Comparison of ENCODE assay signal across 18 cellular contexts in genomic region chr6:13274707-13275434, GRCh38. TPM values are rescaled to one million over a fixed set of nuclear protein-coding genes. Genes with fewer than 3 reads are reported as not detected.
A peak's percentile ranks its signal among the peaks of the same experiment; 100 is the strongest.
DNase-seq lines count a peak whose midpoint lies in the region; ATAC-seq, FAIRE-seq and TF ChIP-seq lines count a peak whose summit lies in the region.
"Had no signal": no experiment of that assay in that cellular context is flagged by ENCODE, and none has a peak within 500 bp of the region (broad histone marks: within the 10 kb centered on the region; RNA-seq: fewer than 3 reads in every experiment).

No MANE protein-coding gene starts in this region.

- peaks cover 32% of the 10 kb centered on the region for H3K36me3 Mint-ChIP-seq in stimulated activated memory B cell treated with anti-CD40 and anti-IgM and Interleukin-4, amounts not matched to agents 10 μg/mL and 1 μg/mL and 100 μg/mL, for 72 hours

- H3K27ac ChIP-seq in kidney (ENCODE audit: low read depth in 2 of 2, low read length in 2 of 2): peak overlapping the region; percentile 5 to 8
- H3K27ac ChIP-seq: colonic mucosa, gastroesophageal sphincter had no signal

- H3K4me3 ChIP-seq in NB4 (ENCODE audit: low read depth, low read length): peak overlapping the region; percentile 85
- no peak overlapping the region for H3K4me3 ChIP-seq in kidney (ENCODE audit: low read length in 2 of 2)
- H3K4me3 ChIP-seq: colonic mucosa had no signal

- H3K9me3 Mint-ChIP-seq in stimulated activated memory B cell treated with anti-CD40 and anti-IgM and Interleukin-4, amounts not matched to agents 10 μg/mL and 1 μg/mL and 100 μg/mL, for 72 hours: no peaks in the 10 kb centered on the region
- H3K9me3 Mint-ChIP-seq: activated T-cell treated with anti-CD3 and anti-CD28 coated beads, Interleukin-2, amount 50 U/mL, for 24 hours; T-helper 2 cell treated with Interferon-gamma antibody and Interleukin-4, amounts not matched to agents 5 μg/mL and 100 μg/mL, for 36 hours had no signal

- intact Hi-C loops in kidney (cut with DNase I): no loop called here

- no peak for TF ChIP-seq CTCF in NB4 (IDR thresholded peaks at IDR 0.05; ENCODE audit: low read depth, low read length)
- no peak for TF ChIP-seq CTCF in kidney (IDR thresholded peaks at IDR 0.05; ENCODE audit: borderline replicate concordance, extremely low read depth, insufficient read depth)

- peaks cover 68% of the 10 kb centered on the region for H3K4me1 Mint-ChIP-seq in stimulated activated memory B cell treated with anti-CD40 and anti-IgM and Interleukin-4, amounts not matched to agents 10 μg/mL and 1 μg/mL and 100 μg/mL, for 72 hours

- no peaks in the 10 kb centered on the region for H3K9me3 ChIP-seq in kidney (ENCODE audit: control insufficient read depth in 1 of 2, low read length in 2 of 2)
- H3K9me3 ChIP-seq: colonic mucosa, gastroesophageal sphincter had no signal

- ATAC-seq in stimulated activated memory B cell treated with anti-CD40 and anti-IgM and Interleukin-4, amounts not matched to agents 10 μg/mL and 1 μg/mL and 100 μg/mL, for 72 hours: no peak
- ATAC-seq in GM18517 (IDR thresholded peaks at IDR 0.05; ENCODE audit: unreplicated experiment) (no peak), GM19328 (IDR thresholded peaks at IDR 0.05; ENCODE audit: unreplicated experiment) (no peak)
- ATAC-seq: gastroesophageal sphincter had no signal

- H3K36me3 ChIP-seq in kidney (ENCODE audit: control insufficient read depth in 1 of 2, insufficient read depth in 2 of 2, low read length in 2 of 2): peaks cover 0 to 5% of the 10 kb centered on the region in 2 donors
- H3K36me3 ChIP-seq: colonic mucosa had no signal

- H3K4me3 Mint-ChIP-seq in stimulated activated memory B cell treated with anti-CD40 and anti-IgM and Interleukin-4, amounts not matched to agents 10 μg/mL and 1 μg/mL and 100 μg/mL, for 72 hours: peak overlapping the region; percentile 84

- no peak for FAIRE-seq in kidney (lab: Jason Lieb, UNC)

- peak overlapping the region; percentile 93 for H3K27ac Mint-ChIP-seq in stimulated activated memory B cell treated with anti-CD40 and anti-IgM and Interleukin-4, amounts not matched to agents 10 μg/mL and 1 μg/mL and 100 μg/mL, for 72 hours

- TF ChIP-seq POLR2A in NB4 (IDR thresholded peaks at IDR 0.05; ENCODE audit: extremely low read depth, insufficient read length): no peak

- peak; percentile 45 for DNase-seq in activated effector memory CD4-positive, alpha-beta T cell treated with anti-CD3 and anti-CD28 coated beads, Interleukin-2, amount 50 U/mL, for 16 hours
- DNase-seq in activated effector memory CD4-positive, alpha-beta T cell treated with Interleukin-2 at 50 U/mL for 16 hours: no peak
- DNase-seq in NB4 (ENCODE audit: low read depth): peak; percentile 44
- DNase-seq in kidney: no peak
- DNase-seq in NCI-H2107 treated with DMSO at 0.1 percent for 48 hours (lab: John Stamatoyannopoulos, UW; ENCODE audit: unreplicated experiment): no peak
- DNase-seq: activated CD4-positive, alpha-beta T cell treated with anti-CD3 and anti-CD28 coated beads for 48 hours; colonic mucosa; mesendoderm; NCI-H1436; NCI-H226; NK-92 treated with Interleukin-12 subunit alpha and Interleukin-12 subunit beta, amount 100 ng/mL, for 24 hours; SHP77 treated with DMSO at 0.1 percent for 48 hours had no signal

- H3K27me3 Mint-ChIP-seq in stimulated activated memory B cell treated with anti-CD40 and anti-IgM and Interleukin-4, amounts not matched to agents 10 μg/mL and 1 μg/mL and 100 μg/mL, for 72 hours: no peaks in the 10 kb centered on the region
- H3K27me3 Mint-ChIP-seq: activated T-cell treated with anti-CD3 and anti-CD28 coated beads, Interleukin-2, amount 50 U/mL, for 24 hours had no signal

- peaks cover 0 to 3% of the 10 kb centered on the region in 2 donors for H3K4me1 ChIP-seq in kidney (ENCODE audit: control insufficient read depth in 1 of 2, insufficient read depth in 1 of 2, low read depth in 1 of 2, low read length in 2 of 2)
- H3K4me1 ChIP-seq: colonic mucosa, gastroesophageal sphincter had no signal

- no peak overlapping the region for H3K9ac ChIP-seq in kidney (ENCODE audit: low read length in 2 of 2)

RNA-seq across cellular contexts. Expression of gene TBC1D7, which starts 53.5 kb away (rescaled TPM):
- total RNA-seq in kidney: 12.9 TPM
- polyA plus RNA-seq in kidney (ENCODE audit: insufficient read depth, low read depth, low replicate concordance): 39.4 TPM

Comparison
In these comparisons a context has a peak if more than half of its experiments do, and no peak if none do; other contexts are left out.
1. DNase-seq: peak in activated effector memory CD4-positive, alpha-beta T cell treated with anti-CD3 and anti-CD28 coated beads, Interleukin-2, amount 50 U/mL, for 16 hours (single experiment) and NB4 (single experiment); none in activated effector memory CD4-positive, alpha-beta T cell treated with Interleukin-2 at 50 U/mL for 16 hours (single experiment), kidney (single experiment) and NCI-H2107 treated with DMSO at 0.1 percent for 48 hours (single experiment).